Comparison of ENCODE assay signal across 8 cellular contexts in the genomic region with DNA sequence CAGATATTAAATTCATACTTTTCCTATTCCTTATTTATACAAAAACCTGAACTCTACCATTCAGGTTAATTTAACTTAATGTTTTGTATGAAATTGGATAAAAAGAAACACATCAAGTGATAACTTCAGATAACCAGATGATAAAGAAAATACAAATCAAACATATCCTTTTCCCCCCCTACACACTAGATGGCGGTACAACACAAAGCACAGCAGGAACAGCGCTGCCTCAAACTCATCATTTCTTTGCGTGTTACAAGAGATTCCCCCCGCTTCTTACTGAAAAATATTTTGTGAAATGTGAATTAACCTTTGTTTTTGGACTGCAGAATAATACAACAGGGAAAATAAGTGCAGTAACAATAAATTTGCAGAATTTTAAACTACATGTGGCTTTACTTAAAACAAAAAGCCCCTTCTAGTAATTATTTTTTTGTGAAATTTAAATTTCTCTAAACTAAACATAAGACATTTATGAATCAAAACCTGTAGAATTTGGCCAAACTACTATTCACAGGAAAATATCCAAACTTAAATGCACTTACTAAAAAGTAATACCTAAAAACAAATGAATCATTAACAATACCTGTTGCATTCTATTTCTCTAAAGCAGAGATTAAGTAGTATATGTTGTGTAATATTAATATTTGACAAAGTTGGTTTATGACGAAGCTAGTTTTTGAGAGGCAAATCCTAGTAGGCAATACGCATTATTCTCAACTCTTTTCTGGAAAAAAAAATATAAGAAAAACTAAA.
DNase-seq lines count a peak whose midpoint lies in the region; ATAC-seq, FAIRE-seq and TF ChIP-seq lines count a peak whose summit lies in the region.

No MANE protein-coding gene starts in this region.

- no peaks in the 10 kb centered on the region for H3K27me3 ChIP-seq in bronchial epithelial cell (ENCODE audit: control insufficient read depth, insufficient read depth, low read length)

- intact Hi-C loops in left colon (cut with DNase I, micrococcal nuclease) = loop anchor here in 1 of 2 donors (5.0 to 10.0 kb wide), 2 partner anchors 215 to 627 kb away; no protein-coding TSS in a partner anchor

- ATAC-seq in GM21576 (IDR thresholded peaks at IDR 0.05; ENCODE audit: unreplicated experiment) (peak; percentile 77), left colon (peak; percentile 76), HG02981 (IDR thresholded peaks at IDR 0.05; ENCODE audit: unreplicated experiment) (no peak)

- no peak overlapping the region for H3K4me3 ChIP-seq in bronchial epithelial cell (ENCODE audit: low read depth, low read length)

- peak; percentile 65 for TF ChIP-seq CTCF in bronchial epithelial cell (IDR thresholded peaks at IDR 0.05; ENCODE audit: insufficient read depth, low read length, severe bottlenecking)

- DNase-seq in ELR (ENCODE audit: low read depth) (peak; percentile 72), NAMALWA (ENCODE audit: low spot score) (peak; percentile 74), SKM-1 (lab: John Stamatoyannopoulos, UW; ENCODE audit: unreplicated experiment) (peak; percentile 37), bronchial epithelial cell (ENCODE audit: low read depth) (peak; percentile 68), left colon (peak in 1 of 2 donors; percentile 18)
- DNase-seq in stimulated activated CD4-positive, alpha-beta T cell treated with anti-CD3 and anti-CD28 coated beads, TNF-alpha, amount 100 ng/mL, for 4 hours (ENCODE audit: low read depth in 3 of 3) = peak in 2 of 3 experiments; percentile 1 to 3

- no peaks in the 10 kb centered on the region for H3K36me3 ChIP-seq in bronchial epithelial cell (ENCODE audit: control insufficient read depth, insufficient read depth, low read length)

- no peak for FAIRE-seq in bronchial epithelial cell (lab: Jason Lieb, UNC)
